Comparison of ENCODE assay signal across 3 cellular contexts in genomic region chr22:37571258-37571991, GRCh38.
A peak's percentile ranks its signal among the peaks of the same experiment; 100 is the strongest.
TF ChIP-seq lines count a peak whose summit lies in the region.

No MANE protein-coding gene starts in this region.

TF ChIP-seq in SK-N-SH, 30 proteins besides CTCF, POLR2A, EP300 and RAD21 (continues in another document):
- TF ChIP-seq SIN3A (IDR thresholded peaks at IDR 0.05; ENCODE audit: borderline replicate concordance, low read depth, low read length) (no peak), REST (IDR thresholded peaks at IDR 0.05; ENCODE audit: low read depth, low read length) (no peak), USF1 (IDR thresholded peaks at IDR 0.05; ENCODE audit: borderline replicate concordance, low read depth) (no peak), NFIC (IDR thresholded peaks at IDR 0.05; ENCODE audit: borderline replicate concordance) (no peak), TAF1 (IDR thresholded peaks at IDR 0.05; ENCODE audit: borderline replicate concordance, low read depth, low read length) (no peak), NRF1 (IDR thresholded peaks at IDR 0.05; ENCODE audit: low read depth, low read length) (no peak), POLR2AphosphoS5 (IDR thresholded peaks at IDR 0.05; ENCODE audit: low read depth, low read length) (no peak), PBX3 (IDR thresholded peaks at IDR 0.05) (0 out of 2 replicates have a peak, but pooled peaks have one; percentile 26), JUND (IDR thresholded peaks at IDR 0.05) (peak; percentile 5; the same call in 1 of the 2 replicates), ZBTB33 (IDR thresholded peaks at IDR 0.05; ENCODE audit: borderline replicate concordance, low read depth) (no peak)

TF ChIP-seq in endothelial cell of umbilical vein, 7 proteins besides CTCF, POLR2A, EP300 and RAD21:
- TF ChIP-seq POLR2AphosphoS5 (IDR thresholded peaks at IDR 0.05; ENCODE audit: insufficient read depth, low read depth, low read length) = peak; percentile 8
- TF ChIP-seq MAX (IDR thresholded peaks at IDR 0.05; ENCODE audit: insufficient read depth, insufficient read length) = no peak

TF ChIP-seq in GM12891, 5 proteins besides CTCF, POLR2A, EP300 and RAD21:
- no peak for TF ChIP-seq PAX5 (IDR thresholded peaks at IDR 0.05; ENCODE audit: insufficient read depth, low read length, severe bottlenecking)
- no peak for TF ChIP-seq POLR2AphosphoS5 (IDR thresholded peaks at IDR 0.05; ENCODE audit: low read depth, low read length)
- TF ChIP-seq POU2F2 (IDR thresholded peaks at IDR 0.05; ENCODE audit: low read depth, low read length) = no peak
- TF ChIP-seq TAF1 (IDR thresholded peaks at IDR 0.05; ENCODE audit: low read depth, low read length) = no peak
- TF ChIP-seq SPI1 (IDR thresholded peaks at IDR 0.05; ENCODE audit: low read depth, low read length) = no peak
